In the genomic region with DNA sequence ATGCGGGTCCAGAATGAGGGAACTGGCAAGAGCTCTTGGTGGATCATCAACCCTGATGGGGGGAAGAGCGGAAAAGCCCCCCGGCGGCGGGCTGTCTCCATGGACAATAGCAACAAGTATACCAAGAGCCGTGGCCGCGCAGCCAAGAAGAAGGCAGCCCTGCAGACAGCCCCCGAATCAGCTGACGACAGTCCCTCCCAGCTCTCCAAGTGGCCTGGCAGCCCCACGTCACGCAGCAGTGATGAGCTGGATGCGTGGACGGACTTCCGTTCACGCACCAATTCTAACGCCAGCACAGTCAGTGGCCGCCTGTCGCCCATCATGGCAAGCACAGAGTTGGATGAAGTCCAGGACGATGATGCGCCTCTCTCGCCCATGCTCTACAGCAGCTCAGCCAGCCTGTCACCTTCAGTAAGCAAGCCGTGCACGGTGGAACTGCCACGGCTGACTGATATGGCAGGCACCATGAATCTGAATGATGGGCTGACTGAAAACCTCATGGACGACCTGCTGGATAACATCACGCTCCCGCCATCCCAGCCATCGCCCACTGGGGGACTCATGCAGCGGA, we compare ENCODE assay signal across 5 cellular contexts.
A peak's percentile ranks its signal among the peaks of the same experiment; 100 is the strongest.
DNase-seq lines count a peak whose midpoint lies in the region; ATAC-seq, FAIRE-seq and TF ChIP-seq lines count a peak whose summit lies in the region.
"Not testable (repeated sequence)": the region's sequence is repeated elsewhere in the genome, so short reads cannot be mapped to it uniquely, and the experiment has no call there.

No MANE protein-coding gene starts in this region.

- not testable (repeated sequence) for H3K36me3 ChIP-seq in BE2C; aorta (ENCODE audit: control insufficient read depth in 1 of 2, insufficient read depth in 2 of 2, low read length in 1 of 2)

- not testable (repeated sequence) for TF ChIP-seq POLR2A in GM12891 (IDR thresholded peaks at IDR 0.05; ENCODE audit: low read depth, low read length)

- peak; percentile 79 for DNase-seq in BE2C
- DNase-seq in GM12891 (ENCODE audit: insufficient read length, low spot score); left lobe of liver (ENCODE audit: low spot score); aorta: not testable (repeated sequence)
- DNase-seq in occipital lobe (lab: John Stamatoyannopoulos, UW), result peak; percentile 10

- H3K27me3 ChIP-seq in BE2C; aorta (ENCODE audit: control insufficient read depth in 1 of 2, insufficient read depth in 2 of 2, low read length in 1 of 2): not testable (repeated sequence)

- not testable (repeated sequence) for H3K9me3 ChIP-seq in BE2C; aorta (ENCODE audit: control insufficient read depth, low read length)

- peaks cover 33% of the 10 kb centered on the region for H3K4me1 ChIP-seq in BE2C
- not testable (repeated sequence) for H3K4me1 ChIP-seq in aorta (ENCODE audit: control insufficient read depth in 1 of 2, insufficient read depth in 2 of 2, low read length in 2 of 2)

- ATAC-seq in left lobe of liver (peak; percentile 8), aorta (ENCODE audit: low FRiP score) (peak; percentile 42)

- 94 to 97% methylated on average over 27 to 30 of the region's 30 CpGs for whole genome bisulfite sequencing in aorta, 2 donors

- TF ChIP-seq CTCF in BE2C (IDR thresholded peaks at IDR 0.05; ENCODE audit: low read depth, low read length), result not testable (repeated sequence)

- not testable (repeated sequence) for H3K27ac ChIP-seq in aorta (ENCODE audit: low read depth in 1 of 2, low read length in 2 of 2)

- 0 out of 2 replicates have a peak overlapping the region, but pooled peaks have one; percentile 8 for H3K4me3 ChIP-seq in BE2C (ENCODE audit: low read depth, low read length)
- not testable (repeated sequence) for H3K4me3 ChIP-seq in aorta (ENCODE audit: low read length in 2 of 2)

- FAIRE-seq in GM12891 (lab: Jason Lieb, UNC), result peak; percentile 59

- intact Hi-C loops in aorta (cut with DNase I), result not testable (repeated sequence)
